18 cellular contexts compared by ENCODE assay signal in genomic region chr12:2149091-2149490, GRCh38.
"Had no signal": no experiment of that assay in that cellular context is flagged by ENCODE, and none has a peak within 500 bp of the region (broad histone marks: within the 10 kb centered on the region; RNA-seq: fewer than 3 reads in every experiment).

No MANE protein-coding gene starts in this region.

- H3K27me3 ChIP-seq: upper lobe of right lung had no signal

- H3K4me1 Mint-ChIP-seq: activated T-helper 17 cell treated with anti-CD3 and anti-CD28 coated beads, Interleukin-2, amount 50 U/mL, for 72 hours; central memory CD8-positive, alpha-beta T cell; naive B cell had no signal

- H3K36me3 ChIP-seq: thoracic aorta, upper lobe of right lung had no signal

- H3K27ac ChIP-seq: upper lobe of right lung had no signal

- H3K36me3 Mint-ChIP-seq: activated naive CD4-positive, alpha-beta T cell treated with anti-CD3 and anti-CD28 coated beads, Interleukin-2, amount 50 U/mL, for 72 hours; naive B cell had no signal

- H3K9me3 ChIP-seq: thoracic aorta, upper lobe of right lung had no signal

- H3K27ac Mint-ChIP-seq: activated T-cell treated with anti-CD3 and anti-CD28 coated beads, Interleukin-2, amount 50 U/mL, for 24 hours; activated T-helper 17 cell treated with anti-CD3 and anti-CD28 coated beads, Interleukin-2, amount 50 U/mL, for 72 hours had no signal

- H3K9me3 Mint-ChIP-seq: activated naive CD4-positive, alpha-beta T cell treated with anti-CD3 and anti-CD28 coated beads, Interleukin-2, amount 50 U/mL, for 72 hours; activated T-cell treated with anti-CD3 and anti-CD28 coated beads, Interleukin-2, amount 50 U/mL, for 24 hours; activated T-helper 17 cell treated with anti-CD3 and anti-CD28 coated beads, Interleukin-2, amount 50 U/mL, for 72 hours; central memory CD8-positive, alpha-beta T cell; naive B cell had no signal

- H3K4me3 ChIP-seq: lung, thoracic aorta, upper lobe of right lung had no signal

- DNase-seq: activated CD4-positive, alpha-beta T cell treated with anti-CD3 and anti-CD28 coated beads for 1 hour; activated T-cell treated with anti-CD3 and anti-CD28 coated beads, Interleukin-2, amount 50 U/mL, for 24 hours; aorta; effector CD8-positive, alpha-beta T cell; left colon; naive B cell; nucleus accumbens; posterior cingulate gyrus; stimulated activated CD4-positive, alpha-beta T cell treated with anti-CD3 and anti-CD28 coated beads, Interleukin-2, amount 100 ng/mL, for 48 hours; stimulated activated naive CD4-positive, alpha-beta T cell; T-helper 1 cell; T-helper 9 cell; upper lobe of right lung had no signal

- H3K4me3 Mint-ChIP-seq: activated T-cell treated with anti-CD3 and anti-CD28 coated beads, Interleukin-2, amount 50 U/mL, for 24 hours; activated T-helper 17 cell treated with anti-CD3 and anti-CD28 coated beads, Interleukin-2, amount 50 U/mL, for 72 hours; central memory CD8-positive, alpha-beta T cell; naive B cell had no signal
